ENCODE assay signal across 21 cellular contexts in genomic region chr5:763397-763796, GRCh38. TPM values are rescaled to one million over a fixed set of nuclear protein-coding genes. Genes with fewer than 3 reads are reported as not detected.
"Had no signal": no experiment of that assay in that cellular context is flagged by ENCODE, and none has a peak within 500 bp of the region (broad histone marks: within the 10 kb centered on the region; RNA-seq: fewer than 3 reads in every experiment).

No MANE protein-coding gene starts in this region.

- ATAC-seq: body of pancreas; left lung; natural killer cell; stimulated activated naive CD8-positive, alpha-beta T cell treated with anti-CD3 and anti-CD28 coated beads, Interleukin-15, Interleukin-2, amounts not matched to agents 100 U/mL and 50 U/mL, for 24 hours had no signal

- H3K27ac ChIP-seq: body of pancreas, coronary artery, hepatocyte, right atrium auricular region, upper lobe of left lung had no signal

- H3K4me3 ChIP-seq: body of pancreas, coronary artery, esophagus squamous epithelium, hepatocyte, left lung, right atrium auricular region, smooth muscle cell, upper lobe of left lung had no signal

- H3K4me3 Mint-ChIP-seq: activated CD4-positive, alpha-beta T cell treated with anti-CD3 and anti-CD28 coated beads, Interleukin-2, amount 10 ng/mL, durations not matched to agents 24 days and 14 days; activated naive CD8-positive, alpha-beta T cell; natural killer cell had no signal

- DNase-seq: activated CD4-positive, alpha-beta T cell treated with anti-CD3 and anti-CD28 coated beads, Interleukin-2, amount 10 ng/mL, durations not matched to agents 24 days and 14 days; activated CD4-positive, CD25-positive, alpha-beta regulatory T cell; amniotic stem cell; central memory CD4-positive, alpha-beta T cell; effector CD4-positive, alpha-beta T cell; esophagus squamous epithelium; mesenchymal stem cell; natural killer cell; nucleus accumbens; stimulated activated naive CD8-positive, alpha-beta T cell treated with anti-CD3 and anti-CD28 coated beads, Interleukin-15, Interleukin-2, amounts not matched to agents 100 U/mL and 50 U/mL, for 24 hours had no signal

- H3K27ac Mint-ChIP-seq: activated CD4-positive, alpha-beta T cell treated with anti-CD3 and anti-CD28 coated beads, Interleukin-2, amount 10 ng/mL, durations not matched to agents 24 days and 14 days; activated naive CD8-positive, alpha-beta T cell; natural killer cell; progenitor cell of endocrine pancreas had no signal

- H3K36me3 Mint-ChIP-seq: activated naive CD8-positive, alpha-beta T cell; natural killer cell had no signal

- H3K9me3 Mint-ChIP-seq: activated CD4-positive, alpha-beta T cell treated with anti-CD3 and anti-CD28 coated beads, Interleukin-2, amount 10 ng/mL, durations not matched to agents 24 days and 14 days; natural killer cell had no signal

- H3K27me3 Mint-ChIP-seq: activated CD4-positive, alpha-beta T cell treated with anti-CD3 and anti-CD28 coated beads, Interleukin-2, amount 10 ng/mL, durations not matched to agents 24 days and 14 days; activated naive CD8-positive, alpha-beta T cell had no signal

- H3K27me3 ChIP-seq: body of pancreas, esophagus squamous epithelium, hepatocyte, left lung, right atrium auricular region, upper lobe of left lung had no signal

- H3K9me3 ChIP-seq: body of pancreas, esophagus squamous epithelium, left lung, right atrium auricular region, upper lobe of left lung had no signal

RNA-seq across cellular contexts. Expression of gene ZDHHC11B, which starts 21.1 kb away (rescaled TPM):
- total RNA-seq: activated CD4-positive, alpha-beta T cell treated with anti-CD3 and anti-CD28 coated beads, Interleukin-2, amount 10 ng/mL, durations not matched to agents 24 days and 14 days; fibroblast of villous mesenchyme; glomerular endothelial cell; smooth muscle cell had no signal
- polyA plus RNA-seq: smooth muscle cell had no signal
